In genomic region chr6:139253656-139254055, GRCh38 we compare ENCODE assay signal across 15 cellular contexts. TPM values are rescaled to one million over a fixed set of nuclear protein-coding genes. Genes with fewer than 3 reads are reported as not detected.
"Had no signal": no experiment of that assay in that cellular context is flagged by ENCODE, and none has a peak within 500 bp of the region (broad histone marks: within the 10 kb centered on the region; RNA-seq: fewer than 3 reads in every experiment).

No MANE protein-coding gene starts in this region.

- H3K27ac ChIP-seq: dorsolateral prefrontal cortex, epithelial cell of prostate, heart right ventricle, prostate gland, spleen had no signal

- H3K4me3 ChIP-seq: dorsolateral prefrontal cortex, heart right ventricle, left ventricle myocardium inferior, prostate gland, spleen had no signal

- H3K9me3 ChIP-seq: heart right ventricle, left ventricle myocardium inferior, prostate gland, SK-N-SH, spleen had no signal

- H3K4me2 ChIP-seq: SK-N-SH had no signal

- H3K9ac ChIP-seq: SK-N-SH had no signal

- H3K27me3 ChIP-seq: dorsolateral prefrontal cortex, heart right ventricle, spleen had no signal

- H3K4me1 ChIP-seq: prostate gland had no signal

- ATAC-seq: heart right ventricle; right cardiac atrium; stimulated activated naive B cell treated with anti-CD40 and anti-IgM and Interleukin-4, amounts not matched to agents 10 μg/mL and 1 μg/mL and 100 μg/mL, for 72 hours had no signal

- H3K36me3 ChIP-seq: prostate gland had no signal

- DNase-seq: activated naive CD4-positive, alpha-beta T cell; activated naive CD8-positive, alpha-beta T cell treated with anti-CD3 and anti-CD28 coated beads for 36 hours; amygdala; dorsolateral prefrontal cortex; endodermal cell; heart right ventricle; left ventricle myocardium inferior; right cardiac atrium; SK-N-SH; spleen; stimulated activated CD4-positive, alpha-beta T cell treated with anti-CD3 and anti-CD28 coated beads, Interleukin-4, amount 100 ng/mL, for 4 hours; stimulated activated naive B cell treated with anti-CD40 and anti-IgM and Interleukin-4, amounts not matched to agents 10 μg/mL and 1 μg/mL and 100 μg/mL, for 72 hours had no signal

RNA-seq across cellular contexts. Expression of gene TXLNB, which starts 38.1 kb away (rescaled TPM):
- total RNA-seq: endodermal cell, kidney epithelial cell had no signal
